Comparison of ENCODE assay signal across 1 cellular context in genomic region chr17:6796017-6796886, GRCh38.
TF ChIP-seq lines count a peak whose summit lies in the region.

No MANE protein-coding gene starts in this region.

TF ChIP-seq in HepG2, 621 proteins besides CTCF, POLR2A, EP300 and RAD21 (continued from another document):
- TF ChIP-seq, protein P1, sequence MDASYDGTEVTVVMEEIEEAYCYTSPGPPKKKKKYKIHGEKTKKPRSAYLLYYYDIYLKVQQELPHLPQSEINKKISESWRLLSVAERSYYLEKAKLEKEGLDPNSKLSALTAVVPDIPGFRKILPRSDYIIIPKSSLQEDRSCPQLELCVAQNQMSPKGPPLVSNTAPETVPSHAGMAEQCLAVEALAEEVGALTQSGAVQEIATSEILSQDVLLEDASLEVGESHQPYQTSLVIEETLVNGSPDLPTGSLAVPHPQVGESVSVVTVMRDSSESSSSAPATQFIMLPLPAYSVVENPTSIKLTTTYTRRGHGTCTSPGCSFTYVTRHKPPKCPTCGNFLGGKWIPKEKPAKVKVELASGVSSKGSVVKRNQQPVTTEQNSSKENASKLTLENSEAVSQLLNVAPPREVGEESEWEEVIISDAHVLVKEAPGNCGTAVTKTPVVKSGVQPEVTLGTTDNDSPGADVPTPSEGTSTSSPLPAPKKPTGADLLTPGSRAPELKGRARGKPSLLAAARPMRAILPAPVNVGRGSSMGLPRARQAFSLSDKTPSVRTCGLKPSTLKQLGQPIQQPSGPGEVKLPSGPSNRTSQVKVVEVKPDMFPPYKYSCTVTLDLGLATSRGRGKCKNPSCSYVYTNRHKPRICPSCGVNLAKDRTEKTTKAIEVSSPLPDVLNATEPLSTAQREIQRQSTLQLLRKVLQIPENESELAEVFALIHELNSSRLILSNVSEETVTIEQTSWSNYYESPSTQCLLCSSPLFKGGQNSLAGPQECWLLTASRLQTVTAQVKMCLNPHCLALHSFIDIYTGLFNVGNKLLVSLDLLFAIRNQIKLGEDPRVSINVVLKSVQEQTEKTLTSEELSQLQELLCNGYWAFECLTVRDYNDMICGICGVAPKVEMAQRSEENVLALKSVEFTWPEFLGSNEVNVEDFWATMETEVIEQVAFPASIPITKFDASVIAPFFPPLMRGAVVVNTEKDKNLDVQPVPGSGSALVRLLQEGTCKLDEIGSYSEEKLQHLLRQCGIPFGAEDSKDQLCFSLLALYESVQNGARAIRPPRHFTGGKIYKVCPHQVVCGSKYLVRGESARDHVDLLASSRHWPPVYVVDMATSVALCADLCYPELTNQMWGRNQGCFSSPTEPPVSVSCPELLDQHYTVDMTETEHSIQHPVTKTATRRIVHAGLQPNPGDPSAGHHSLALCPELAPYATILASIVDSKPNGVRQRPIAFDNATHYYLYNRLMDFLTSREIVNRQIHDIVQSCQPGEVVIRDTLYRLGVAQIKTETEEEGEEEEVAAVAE (CRISPR knock-in tag; IDR thresholded peaks at IDR 0.05; ENCODE audit: borderline replicate concordance), result no peak
- TF ChIP-seq ZNF816 (CRISPR knock-in tag; IDR thresholded peaks at IDR 0.05; ENCODE audit: borderline replicate concordance) (no peak), LBX2 (CRISPR knock-in tag; IDR thresholded peaks at IDR 0.05; ENCODE audit: borderline replicate concordance) (no peak), ZNF367 (CRISPR knock-in tag; IDR thresholded peaks at IDR 0.05; ENCODE audit: borderline replicate concordance) (no peak), ZNF724P (CRISPR knock-in tag; IDR thresholded peaks at IDR 0.05; ENCODE audit: borderline replicate concordance) (no peak), GZF1 (CRISPR knock-in tag; IDR thresholded peaks at IDR 0.05) (no peak), EEA1 (CRISPR knock-in tag; IDR thresholded peaks at IDR 0.05; ENCODE audit: borderline replicate concordance) (no peak), RFXANK (CRISPR knock-in tag; IDR thresholded peaks at IDR 0.05) (no peak), ZSCAN22 (CRISPR knock-in tag; IDR thresholded peaks at IDR 0.05) (peak; percentile 40; the same call in 1 of the 2 replicates), ETV5 (CRISPR knock-in tag; IDR thresholded peaks at IDR 0.05; ENCODE audit: borderline replicate concordance) (no peak), SRF (IDR thresholded peaks at IDR 0.05; ENCODE audit: low read depth, low read length) (no peak), HBP1 (CRISPR knock-in tag; IDR thresholded peaks at IDR 0.05; ENCODE audit: low read depth) (no peak)
- TF ChIP-seq, protein P2, sequence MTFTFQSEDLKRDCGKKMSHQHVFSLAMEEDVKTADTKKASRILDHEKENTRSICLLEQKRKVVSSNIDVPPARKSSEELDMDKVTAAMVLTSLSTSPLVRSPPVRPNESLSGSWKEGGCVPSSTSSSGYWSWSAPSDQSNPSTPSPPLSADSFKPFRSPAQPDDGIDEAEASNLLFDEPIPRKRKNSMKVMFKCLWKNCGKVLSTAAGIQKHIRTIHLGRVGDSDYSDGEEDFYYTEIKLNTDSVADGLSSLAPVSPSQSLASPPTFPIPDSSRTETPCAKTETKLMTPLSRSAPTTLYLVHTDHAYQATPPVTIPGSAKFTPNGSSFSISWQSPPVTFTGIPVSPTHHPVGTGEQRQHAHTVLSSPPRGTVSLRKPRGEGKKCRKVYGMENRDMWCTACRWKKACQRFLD (CRISPR knock-in tag; IDR thresholded peaks at IDR 0.05; ENCODE audit: borderline replicate concordance), result no peak
- TF ChIP-seq, protein P3, sequence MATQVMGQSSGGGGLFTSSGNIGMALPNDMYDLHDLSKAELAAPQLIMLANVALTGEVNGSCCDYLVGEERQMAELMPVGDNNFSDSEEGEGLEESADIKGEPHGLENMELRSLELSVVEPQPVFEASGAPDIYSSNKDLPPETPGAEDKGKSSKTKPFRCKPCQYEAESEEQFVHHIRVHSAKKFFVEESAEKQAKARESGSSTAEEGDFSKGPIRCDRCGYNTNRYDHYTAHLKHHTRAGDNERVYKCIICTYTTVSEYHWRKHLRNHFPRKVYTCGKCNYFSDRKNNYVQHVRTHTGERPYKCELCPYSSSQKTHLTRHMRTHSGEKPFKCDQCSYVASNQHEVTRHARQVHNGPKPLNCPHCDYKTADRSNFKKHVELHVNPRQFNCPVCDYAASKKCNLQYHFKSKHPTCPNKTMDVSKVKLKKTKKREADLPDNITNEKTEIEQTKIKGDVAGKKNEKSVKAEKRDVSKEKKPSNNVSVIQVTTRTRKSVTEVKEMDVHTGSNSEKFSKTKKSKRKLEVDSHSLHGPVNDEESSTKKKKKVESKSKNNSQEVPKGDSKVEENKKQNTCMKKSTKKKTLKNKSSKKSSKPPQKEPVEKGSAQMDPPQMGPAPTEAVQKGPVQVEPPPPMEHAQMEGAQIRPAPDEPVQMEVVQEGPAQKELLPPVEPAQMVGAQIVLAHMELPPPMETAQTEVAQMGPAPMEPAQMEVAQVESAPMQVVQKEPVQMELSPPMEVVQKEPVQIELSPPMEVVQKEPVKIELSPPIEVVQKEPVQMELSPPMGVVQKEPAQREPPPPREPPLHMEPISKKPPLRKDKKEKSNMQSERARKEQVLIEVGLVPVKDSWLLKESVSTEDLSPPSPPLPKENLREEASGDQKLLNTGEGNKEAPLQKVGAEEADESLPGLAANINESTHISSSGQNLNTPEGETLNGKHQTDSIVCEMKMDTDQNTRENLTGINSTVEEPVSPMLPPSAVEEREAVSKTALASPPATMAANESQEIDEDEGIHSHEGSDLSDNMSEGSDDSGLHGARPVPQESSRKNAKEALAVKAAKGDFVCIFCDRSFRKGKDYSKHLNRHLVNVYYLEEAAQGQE (IDR thresholded peaks at IDR 0.05; ENCODE audit: borderline replicate concordance in 1 of 2, low read depth in 1 of 2, low read length in 2 of 2), result no peak
- TF ChIP-seq, protein P4, sequence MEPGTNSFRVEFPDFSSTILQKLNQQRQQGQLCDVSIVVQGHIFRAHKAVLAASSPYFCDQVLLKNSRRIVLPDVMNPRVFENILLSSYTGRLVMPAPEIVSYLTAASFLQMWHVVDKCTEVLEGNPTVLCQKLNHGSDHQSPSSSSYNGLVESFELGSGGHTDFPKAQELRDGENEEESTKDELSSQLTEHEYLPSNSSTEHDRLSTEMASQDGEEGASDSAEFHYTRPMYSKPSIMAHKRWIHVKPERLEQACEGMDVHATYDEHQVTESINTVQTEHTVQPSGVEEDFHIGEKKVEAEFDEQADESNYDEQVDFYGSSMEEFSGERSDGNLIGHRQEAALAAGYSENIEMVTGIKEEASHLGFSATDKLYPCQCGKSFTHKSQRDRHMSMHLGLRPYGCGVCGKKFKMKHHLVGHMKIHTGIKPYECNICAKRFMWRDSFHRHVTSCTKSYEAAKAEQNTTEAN (CRISPR knock-in tag; conservative IDR thresholded peaks at IDR 0.05), result 0 out of 2 replicates have a peak, but pooled peaks have one; percentile 49
